In genomic region chr1:233496940-233497456, GRCh38 we compare ENCODE assay signal across 18 cellular contexts.
"Had no signal": no experiment of that assay in that cellular context is flagged by ENCODE, and none has a peak within 500 bp of the region (broad histone marks: within the 10 kb centered on the region; RNA-seq: fewer than 3 reads in every experiment).

No MANE protein-coding gene starts in this region.

- DNase-seq: IMR-90, Karpas-422, KG1, MG63, NCI-H1092 treated with DMSO at 0.1 percent for 48 hours, NCI-H1436, NCI-H187, NCI-H2029, NCI-H2081 treated with DMSO at 0.1 percent for 48 hours, NCI-H2171, NCI-H226, NCI-H446, NCI-H510A, NCI-H524 treated with DMSO at 0.1 percent for 48 hours, NCI-H774, Right ventricle myocardium superior, RPMI8226, SIG-M5 had no signal
